In the genomic region with DNA sequence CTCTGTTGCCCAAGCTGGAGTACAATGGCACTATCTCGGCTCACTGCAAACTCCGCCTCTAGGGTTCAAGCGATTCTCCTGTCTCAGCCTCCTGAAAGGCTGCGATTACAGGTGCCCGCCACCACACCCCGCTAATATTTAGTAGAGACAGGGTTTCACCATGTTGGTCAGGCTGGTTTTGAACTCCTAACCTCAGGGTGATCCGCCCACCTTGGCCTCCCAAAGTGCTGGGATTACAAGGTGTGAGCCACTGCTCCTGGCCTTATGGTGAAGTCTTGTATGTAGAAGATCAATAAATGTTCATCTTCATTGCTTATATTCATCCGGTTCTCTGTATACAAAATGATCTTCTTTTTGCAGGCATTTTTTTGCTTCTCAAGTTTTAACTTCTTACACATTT, we compare ENCODE assay signal across 28 cellular contexts.
"Had no signal": no experiment of that assay in that cellular context is flagged by ENCODE, and none has a peak within 500 bp of the region (broad histone marks: within the 10 kb centered on the region; RNA-seq: fewer than 3 reads in every experiment).

No MANE protein-coding gene starts in this region.

- H3K9me3 Mint-ChIP-seq: naive thymus-derived CD8-positive, alpha-beta T cell; natural killer cell treated with Interleukin-12 subunit alpha and Interleukin-12 subunit beta and Interleukin-15 and Interleukin-18, amount 100 ng/mL, for 72 hours; nephron progenitor cell; neural crest cell; stimulated activated effector memory CD8-positive, alpha-beta T cell treated with anti-CD3 and anti-CD28 coated beads, Interleukin-12 subunit alpha, Interleukin-12 subunit beta, amount 100 ng/mL, for 72 hours; stimulated activated naive B cell treated with anti-CD40 and anti-IgM and Interleukin-4, amounts not matched to agents 10 μg/mL and 1 μg/mL and 100 μg/mL, for 72 hours; stimulated activated naive CD8-positive, alpha-beta T cell treated with anti-CD3 and anti-CD28 coated beads, Interleukin-15, Interleukin-2, amounts not matched to agents 100 ng/mL and 50 ng/mL, for 24 hours had no signal

- H3K9me3 ChIP-seq: neutrophil, pancreas, prostate gland, right atrium auricular region, right lobe of liver, sigmoid colon, stomach, thoracic aorta, thyroid gland, tibial nerve, upper lobe of left lung, vagina had no signal

- H3K36me3 Mint-ChIP-seq: naive thymus-derived CD8-positive, alpha-beta T cell; natural killer cell treated with Interleukin-12 subunit alpha and Interleukin-12 subunit beta and Interleukin-15 and Interleukin-18, amount 100 ng/mL, for 72 hours; stimulated activated effector memory CD8-positive, alpha-beta T cell treated with anti-CD3 and anti-CD28 coated beads, Interleukin-12 subunit alpha, Interleukin-12 subunit beta, amount 100 ng/mL, for 72 hours had no signal

- H3K36me3 ChIP-seq: pancreas, prostate gland, right atrium auricular region, sigmoid colon, thoracic aorta, thyroid gland, tibial nerve, vagina had no signal

- H3K4me3 Mint-ChIP-seq: naive thymus-derived CD8-positive, alpha-beta T cell; natural killer cell treated with Interleukin-12 subunit alpha and Interleukin-12 subunit beta and Interleukin-15 and Interleukin-18, amount 100 ng/mL, for 72 hours; nephron progenitor cell; neural crest cell; stimulated activated effector memory CD8-positive, alpha-beta T cell treated with anti-CD3 and anti-CD28 coated beads, Interleukin-12 subunit alpha, Interleukin-12 subunit beta, amount 100 ng/mL, for 72 hours; stimulated activated naive B cell treated with anti-CD40 and anti-IgM and Interleukin-4, amounts not matched to agents 10 μg/mL and 1 μg/mL and 100 μg/mL, for 72 hours; stimulated activated naive CD8-positive, alpha-beta T cell treated with anti-CD3 and anti-CD28 coated beads, Interleukin-15, Interleukin-2, amounts not matched to agents 100 ng/mL and 50 ng/mL, for 24 hours had no signal

- ATAC-seq: naive thymus-derived CD8-positive, alpha-beta T cell; natural killer cell treated with Interleukin-12 subunit alpha and Interleukin-12 subunit beta and Interleukin-15 and Interleukin-18, amount 100 ng/mL, for 72 hours; pancreas; right lobe of liver; stimulated activated effector memory CD8-positive, alpha-beta T cell treated with anti-CD3 and anti-CD28 coated beads, Interleukin-12 subunit alpha, Interleukin-12 subunit beta, amount 100 ng/mL, for 72 hours; stimulated activated naive B cell treated with anti-CD40 and anti-IgM and Interleukin-4, amounts not matched to agents 10 μg/mL and 1 μg/mL and 100 μg/mL, for 72 hours had no signal

- H3K4me1 ChIP-seq: pancreas, prostate gland, right atrium auricular region, sigmoid colon, stomach, tibial nerve, upper lobe of left lung, vagina had no signal

- H3K4me1 Mint-ChIP-seq: nephron progenitor cell; neural crest cell; stimulated activated effector memory CD8-positive, alpha-beta T cell treated with anti-CD3 and anti-CD28 coated beads, Interleukin-12 subunit alpha, Interleukin-12 subunit beta, amount 100 ng/mL, for 72 hours had no signal

- H3K27ac ChIP-seq: neutrophil, pancreas, prostate gland, right atrium auricular region, right lobe of liver, sigmoid colon, stomach, thoracic aorta, thyroid gland, tibial nerve, upper lobe of left lung, vagina had no signal

- H3K4me3 ChIP-seq: pancreas, prostate gland, right atrium auricular region, right lobe of liver, sigmoid colon, stomach, thoracic aorta, thyroid gland, tibial nerve, upper lobe of left lung, vagina had no signal

- H3K27ac Mint-ChIP-seq: naive thymus-derived CD8-positive, alpha-beta T cell; natural killer cell treated with Interleukin-12 subunit alpha and Interleukin-12 subunit beta and Interleukin-15 and Interleukin-18, amount 100 ng/mL, for 72 hours; stimulated activated effector memory CD8-positive, alpha-beta T cell treated with anti-CD3 and anti-CD28 coated beads, Interleukin-12 subunit alpha, Interleukin-12 subunit beta, amount 100 ng/mL, for 72 hours; stimulated activated naive B cell treated with anti-CD40 and anti-IgM and Interleukin-4, amounts not matched to agents 10 μg/mL and 1 μg/mL and 100 μg/mL, for 72 hours; stimulated activated naive CD8-positive, alpha-beta T cell treated with anti-CD3 and anti-CD28 coated beads, Interleukin-15, Interleukin-2, amounts not matched to agents 100 ng/mL and 50 ng/mL, for 24 hours had no signal

- H3K27me3 ChIP-seq: neutrophil, pancreas, right atrium auricular region, right lobe of liver, sigmoid colon, stomach, thyroid gland, tibial nerve, upper lobe of left lung, vagina had no signal

- H3K27me3 Mint-ChIP-seq: stimulated activated naive B cell treated with anti-CD40 and anti-IgM and Interleukin-4, amounts not matched to agents 10 μg/mL and 1 μg/mL and 100 μg/mL, for 72 hours; stimulated activated naive CD8-positive, alpha-beta T cell treated with anti-CD3 and anti-CD28 coated beads, Interleukin-15, Interleukin-2, amounts not matched to agents 100 ng/mL and 50 ng/mL, for 24 hours had no signal

- DNase-seq: naive thymus-derived CD8-positive, alpha-beta T cell; nephron progenitor cell; nucleus accumbens; pancreas; retina; right lobe of liver; sigmoid colon; small intestine; stimulated activated CD4-positive, alpha-beta T cell treated with anti-CD3 and anti-CD28 coated beads, Interleukin-15, amount 100 ng/mL, for 24 hours; stimulated activated CD4-positive, alpha-beta T cell treated with anti-CD3 and anti-CD28 coated beads, Interleukin-2, amount 100 ng/mL, for 24 hours; stimulated activated CD4-positive, alpha-beta T cell treated with anti-CD3 and anti-CD28 coated beads, Interleukin-2, amount 100 ng/mL, for 48 hours; stimulated activated CD4-positive, alpha-beta T cell treated with anti-CD3 and anti-CD28 coated beads, Interleukin-4, amount 100 ng/mL, for 24 hours; stimulated activated naive B cell treated with anti-CD40 and anti-IgM and Interleukin-4, amounts not matched to agents 10 μg/mL and 1 μg/mL and 100 μg/mL, for 72 hours; stimulated activated naive CD4-positive, alpha-beta T cell treated with Interleukin-2 at 50 U/mL for 16 hours; stomach; thyroid gland; trophoblast cell; upper lobe of left lung had no signal
